8 cellular contexts compared by ENCODE assay signal in the genomic region with DNA sequence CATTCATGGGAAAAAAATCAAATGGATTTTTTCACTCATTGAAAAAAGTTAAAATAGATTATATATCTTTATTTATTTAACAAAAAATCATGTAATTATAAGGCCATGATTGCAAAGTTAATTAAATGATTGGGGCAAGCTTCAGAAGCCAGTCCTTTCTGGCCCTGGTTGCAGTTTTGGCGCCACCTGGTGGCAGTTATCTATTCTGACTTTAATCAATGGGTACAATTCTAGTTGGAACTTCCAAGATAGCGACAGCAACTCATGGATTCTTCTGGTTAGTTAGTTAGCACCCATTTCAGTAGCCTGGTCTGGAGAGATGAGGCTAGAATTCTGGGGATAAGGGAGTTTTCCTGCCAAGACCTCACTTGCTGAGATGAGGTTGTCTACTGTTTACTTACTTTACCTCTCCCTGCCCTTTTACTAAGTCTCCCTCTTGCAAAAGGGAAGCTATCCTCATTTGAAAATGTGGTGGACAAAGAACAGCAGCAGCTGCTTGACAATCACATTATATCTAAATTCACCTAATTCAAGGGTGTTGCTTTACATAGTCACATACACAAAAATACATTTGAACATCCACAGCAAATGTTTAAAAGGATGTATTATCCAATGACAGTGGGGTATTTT. TPM values are rescaled to one million over a fixed set of nuclear protein-coding genes. Genes with fewer than 3 reads are reported as not detected.
A peak's percentile ranks its signal among the peaks of the same experiment; 100 is the strongest.
DNase-seq lines count a peak whose midpoint lies in the region; ATAC-seq, FAIRE-seq and TF ChIP-seq lines count a peak whose summit lies in the region.

No MANE protein-coding gene starts in this region.

- DNase-seq in KG1 (lab: John Stamatoyannopoulos, UW) (peak; percentile 43), SHP77 (lab: John Stamatoyannopoulos, UW) (peak; percentile 42 to 50), frontal cortex (ENCODE audit: low spot score in 2 of 2) (peak; percentile 6 to 28), osteocyte (ENCODE audit: extremely low spot score, unreplicated experiment) (peak; percentile 88), type B pancreatic cell (ENCODE audit: extremely low spot score, unreplicated experiment) (no peak)
- peak; percentile 38 for DNase-seq in activated T-helper 9 cell treated with anti-CD3 and anti-CD28 coated beads, Interleukin-2, amount 50 U/mL, for 16 hours (ENCODE audit: low read depth)

- no peak overlapping the region for H3K27ac Mint-ChIP-seq in osteocyte (ENCODE audit: unreplicated experiment)
- H3K27ac Mint-ChIP-seq in type B pancreatic cell = no peak overlapping the region

- FAIRE-seq in frontal cortex (lab: Jason Lieb, UNC) = peak; percentile 79

- peaks cover 16% of the 10 kb centered on the region for H3K4me1 Mint-ChIP-seq in osteocyte (ENCODE audit: unreplicated experiment)
- H3K4me1 Mint-ChIP-seq in type B pancreatic cell (ENCODE audit: unreplicated experiment) = no peaks in the 10 kb centered on the region

- H3K36me3 Mint-ChIP-seq in osteocyte (ENCODE audit: unreplicated experiment) (peaks cover 8% of the 10 kb centered on the region), type B pancreatic cell (peaks cover 3% of the 10 kb centered on the region)

- TF ChIP-seq CTCF in GM12873 (IDR thresholded peaks at IDR 0.05; ENCODE audit: insufficient read depth, low read depth, low read length, missing control alignments) = peak; percentile 76
- peak; percentile 93 for TF ChIP-seq CTCF in osteocyte (IDR thresholded peaks at IDR 0.05)
- TF ChIP-seq CTCF in type B pancreatic cell (conservative IDR thresholded peaks at IDR 0.05) = peak; percentile 94

- ATAC-seq in GM21786 (IDR thresholded peaks at IDR 0.05; ENCODE audit: unreplicated experiment) = no peak

- H3K4me3 Mint-ChIP-seq in osteocyte (ENCODE audit: unreplicated experiment) (no peak overlapping the region), type B pancreatic cell (no peak overlapping the region)

- H3K27me3 Mint-ChIP-seq in osteocyte (ENCODE audit: unreplicated experiment) (no peaks in the 10 kb centered on the region), type B pancreatic cell (no peaks in the 10 kb centered on the region)

- H3K9me3 Mint-ChIP-seq in osteocyte (ENCODE audit: unreplicated experiment) (no peaks in the 10 kb centered on the region), type B pancreatic cell (no peaks in the 10 kb centered on the region)

RNA-seq across cellular contexts. Expression of gene NOC3L, which starts 42.3 kb away (rescaled TPM):
- total RNA-seq in frontal cortex = 20.8 TPM
- total RNA-seq in osteocyte = 15.3 and 15.5 TPM in 2 replicates
- total RNA-seq in type B pancreatic cell (ENCODE audit: low replicate concordance) = 17.2 and 21.1 TPM in 2 replicates
